ENCODE assay signal across 11 cellular contexts in the genomic region with DNA sequence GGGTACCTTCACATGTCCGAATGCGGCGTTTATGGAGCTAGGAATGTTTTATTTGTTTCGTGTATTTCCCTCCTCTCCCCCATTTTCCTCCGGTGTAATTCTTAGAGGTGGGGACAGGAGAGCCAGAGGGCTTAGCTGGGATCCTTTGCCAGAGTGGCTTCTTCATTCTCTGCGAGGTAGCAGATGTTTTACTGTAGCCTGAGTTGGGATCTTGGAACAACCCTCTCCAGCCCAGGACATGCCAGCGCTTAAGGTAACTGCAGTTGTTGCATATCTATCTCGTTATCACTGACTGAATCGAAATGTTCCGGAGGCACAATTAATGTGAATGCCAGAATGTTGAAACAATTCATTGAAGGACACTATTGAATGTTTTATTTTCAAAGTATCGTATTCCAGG. TPM values are rescaled to one million over a fixed set of nuclear protein-coding genes. Genes with fewer than 3 reads are reported as not detected.
DNase-seq lines count a peak whose midpoint lies in the region; ATAC-seq and TF ChIP-seq lines count a peak whose summit lies in the region.
"Had no signal": no experiment of that assay in that cellular context is flagged by ENCODE, and none has a peak within 500 bp of the region (broad histone marks: within the 10 kb centered on the region; RNA-seq: fewer than 3 reads in every experiment).

No MANE protein-coding gene starts in this region.

- CTCF ChIA-PET in AG04449 (lab: Yijun Ruan, JAX): interaction anchor here (0.9 to 1.7 kb wide), 4 partner anchors 161 to 323 kb away, joined by 3 to 6 read pairs (median 5); no protein-coding TSS in a partner anchor
- CTCF ChIA-PET in CD8-positive, alpha-beta T cell (lab: Charles Lee): no interaction called here

- peaks cover 1% of the 10 kb centered on the region; the same call in 1 of the 2 replicates for H3K27me3 Mint-ChIP-seq in HFFc6 (ENCODE audit: insufficient read depth)
- H3K27me3 Mint-ChIP-seq in CD8-positive, alpha-beta T cell (ENCODE audit: low read depth): peaks cover 21% of the 10 kb centered on the region

- H3K36me3 Mint-ChIP-seq in HFFc6 (ENCODE audit: low read depth): no peaks in the 10 kb centered on the region
- H3K36me3 Mint-ChIP-seq in CD8-positive, alpha-beta T cell: no peaks in the 10 kb centered on the region

- no peak for TF ChIP-seq CTCF in AG04449 (IDR thresholded peaks at IDR 0.05; ENCODE audit: insufficient read depth, low read length, missing control alignments)
- no peak for TF ChIP-seq CTCF in HFFc6 (IDR thresholded peaks at IDR 0.05)
- no peak for TF ChIP-seq CTCF in choroid plexus epithelial cell (conservative IDR thresholded peaks at IDR 0.05; ENCODE audit: low read depth, low read length)
- TF ChIP-seq CTCF in right lobe of liver (IDR thresholded peaks at IDR 0.05): no peak
- TF ChIP-seq CTCF in CD8-positive, alpha-beta T cell (IDR thresholded peaks at IDR 0.05): no peak

- no peak overlapping the region for H3K27ac ChIP-seq in right lobe of liver
- no peak overlapping the region for H3K27ac ChIP-seq in CD8-positive, alpha-beta T cell (ENCODE audit: low read depth, low read length)
- H3K27ac ChIP-seq: sigmoid colon had no signal

- no peaks in the 10 kb centered on the region for H3K36me3 ChIP-seq in right lobe of liver
- no peaks in the 10 kb centered on the region for H3K36me3 ChIP-seq in CD8-positive, alpha-beta T cell (ENCODE audit: insufficient read depth, low read length)
- H3K36me3 ChIP-seq: sigmoid colon had no signal

- H3K9me3 Mint-ChIP-seq in HFFc6: no peaks in the 10 kb centered on the region
- peaks cover 4% of the 10 kb centered on the region for H3K9me3 Mint-ChIP-seq in CD8-positive, alpha-beta T cell
- H3K9me3 Mint-ChIP-seq: activated B cell treated with CpG ODN at 0.5 μM for 24 hours; CD4-positive, alpha-beta T cell had no signal

- H3K27ac Mint-ChIP-seq in HFFc6: no peak overlapping the region
- no peak overlapping the region for H3K27ac Mint-ChIP-seq in CD8-positive, alpha-beta T cell
- H3K27ac Mint-ChIP-seq: activated B cell treated with CpG ODN at 0.5 μM for 24 hours; CD4-positive, alpha-beta T cell had no signal

- H3K4me3 ChIP-seq in AG04449 (ENCODE audit: low read depth, low read length) (peak overlapping the region; percentile 46), choroid plexus epithelial cell (ENCODE audit: low read depth, low read length) (peak overlapping the region; percentile 51), right lobe of liver (peak overlapping the region; percentile 18 to 36 (median 25))
- H3K4me3 ChIP-seq in CD8-positive, alpha-beta T cell (ENCODE audit: low read depth, low read length): no peak overlapping the region

- H3K9me3 ChIP-seq in right lobe of liver: no peaks in the 10 kb centered on the region
- H3K9me3 ChIP-seq in CD8-positive, alpha-beta T cell (ENCODE audit: low read length): no peaks in the 10 kb centered on the region
- H3K9me3 ChIP-seq: sigmoid colon had no signal

- WGBS in right lobe of liver (ENCODE audit: insufficient coverage, low coverage, low lambda C conversion rate, missing lambda C conversion rate): 31% methylated on average over 11 of the region's 11 CpGs

- intact Hi-C loops in right lobe of liver (cut with DNase I): no loop called here
- intact Hi-C loops in CD8-positive, alpha-beta T cell (cut with DNase I, micrococcal nuclease): loop anchor here in 1 of 2 experiments (10.0 kb wide), 1 partner anchor 162 kb away; no protein-coding TSS in a partner anchor

- no peak for TF ChIP-seq POLR2A in right lobe of liver (IDR thresholded peaks at IDR 0.05)

- no peaks in the 10 kb centered on the region for H3K27me3 ChIP-seq in right lobe of liver
- no peaks in the 10 kb centered on the region for H3K27me3 ChIP-seq in CD8-positive, alpha-beta T cell (ENCODE audit: insufficient read depth, low read length)

- peak overlapping the region; percentile 68 for H3K4me3 Mint-ChIP-seq in HFFc6
- H3K4me3 Mint-ChIP-seq in CD8-positive, alpha-beta T cell: no peak overlapping the region
- H3K4me3 Mint-ChIP-seq: activated B cell treated with CpG ODN at 0.5 μM for 24 hours; CD4-positive, alpha-beta T cell had no signal

- H3K4me1 ChIP-seq in right lobe of liver: no peaks in the 10 kb centered on the region
- no peaks in the 10 kb centered on the region for H3K4me1 ChIP-seq in CD8-positive, alpha-beta T cell (ENCODE audit: insufficient read depth, low read length)

- POLR2A ChIA-PET in AG04449 (lab: Yijun Ruan, JAX): no interaction called here
- POLR2A ChIA-PET in CD8-positive, alpha-beta T cell (lab: Charles Lee): no interaction called here

- DNase-seq in AG04449 (ENCODE audit: low read depth, low spot score) (no peak), HFFc6 (no peak), choroid plexus epithelial cell (ENCODE audit: low read depth) (no peak), right lobe of liver (no peak), KG1 (lab: John Stamatoyannopoulos, UW) (no peak), NCI-H526 treated with DMSO at 0.1 percent for 48 hours (lab: John Stamatoyannopoulos, UW) (no peak), HuH-7 (ENCODE audit: low spot score) (no peak)
- no peak for DNase-seq in CD8-positive, alpha-beta T cell
- DNase-seq: activated B cell treated with CpG ODN at 0.5 μM for 24 hours, sigmoid colon had no signal

- H3K4me1 Mint-ChIP-seq in HFFc6 (ENCODE audit: low read depth): peaks cover 6% of the 10 kb centered on the region
- peaks cover 1% of the 10 kb centered on the region for H3K4me1 Mint-ChIP-seq in CD8-positive, alpha-beta T cell (ENCODE audit: low read depth)
- H3K4me1 Mint-ChIP-seq: activated B cell treated with CpG ODN at 0.5 μM for 24 hours had no signal

- peak; percentile 44 to 56 (median 52) for ATAC-seq in right lobe of liver
- no peak for ATAC-seq in CD8-positive, alpha-beta T cell

RNA-seq across cellular contexts. Expression of a gene that starts 59.0 kb away (rescaled TPM):
- 10 to 100 TPM; 24.9 to 37.3 (median 35.0) TPM for total RNA-seq in HFFc6 (2021; fragmentation: NEBNext Ultra II Directional; extraction: Animal tissue kit (Norgen Biotek cat#: 25700))
- 10 to 100 TPM; 13.1 to 24.4 (median 17.7) TPM for total RNA-seq in right lobe of liver
- 10 to 100 TPM; 44.3 to 45.6 TPM for total RNA-seq in CD8-positive, alpha-beta T cell
